11 cellular contexts compared by ENCODE assay signal in the genomic region with DNA sequence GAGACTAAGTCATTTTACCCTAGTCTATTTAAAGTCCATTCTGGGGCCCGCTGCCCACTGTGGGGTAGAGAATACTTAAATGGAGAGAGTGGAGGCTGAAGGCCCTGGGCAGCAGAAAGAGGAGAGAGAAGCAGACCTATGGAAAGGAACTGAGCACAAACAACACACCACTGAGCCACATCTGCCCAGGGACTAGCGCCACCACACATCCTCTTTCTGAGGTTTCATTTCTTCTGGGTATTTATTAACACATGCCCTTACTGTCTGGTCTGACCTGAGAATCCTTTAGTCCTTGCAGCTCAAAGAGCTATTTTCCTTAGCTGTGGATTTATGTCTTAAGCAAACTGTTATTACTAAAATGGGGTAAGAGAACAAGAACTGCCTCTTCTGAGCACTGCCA.
A peak's percentile ranks its signal among the peaks of the same experiment; 100 is the strongest.
DNase-seq lines count a peak whose midpoint lies in the region; ATAC-seq and TF ChIP-seq lines count a peak whose summit lies in the region.
"Had no signal": no experiment of that assay in that cellular context is flagged by ENCODE, and none has a peak within 500 bp of the region (broad histone marks: within the 10 kb centered on the region; RNA-seq: fewer than 3 reads in every experiment).

No MANE protein-coding gene starts in this region.

- H3K4me1 ChIP-seq in BE2C: peaks cover 6% of the 10 kb centered on the region; the same call in 1 of the 2 replicates
- H3K4me1 ChIP-seq: testis had no signal

- no peaks in the 10 kb centered on the region for H3K36me3 ChIP-seq in BE2C

- no peak overlapping the region for H3K4me3 ChIP-seq in BE2C (ENCODE audit: low read depth, low read length)
- H3K4me3 ChIP-seq: SK-N-MC, testis had no signal

- TF ChIP-seq CTCF in BE2C (IDR thresholded peaks at IDR 0.05; ENCODE audit: low read depth, low read length): no peak

- DNase-seq in cerebellar cortex (ENCODE audit: low spot score): no peak
- DNase-seq in activated CD4-positive, alpha-beta T cell treated with anti-CD3 and anti-CD28 coated beads, Interleukin-2, amount 50 U/mL, for 1 hour: no peak
- DNase-seq in foreskin melanocyte: no peak
- DNase-seq in BE2C: no peak
- DNase-seq: activated naive CD4-positive, alpha-beta T cell treated with anti-CD3 and anti-CD28 coated beads, Interleukin-2, amount 50 U/mL, for 16 hours; CD4-positive, alpha-beta memory T cell; testis had no signal

- no peaks in the 10 kb centered on the region for H3K9me3 ChIP-seq in BE2C
- H3K9me3 ChIP-seq: testis had no signal

- ATAC-seq in GM19351 (IDR thresholded peaks at IDR 0.05; ENCODE audit: unreplicated experiment) (peak; percentile 49), HG02571 (IDR thresholded peaks at IDR 0.05; ENCODE audit: unreplicated experiment) (peak; percentile 45), HG03378 (IDR thresholded peaks at IDR 0.05; ENCODE audit: unreplicated experiment) (peak; percentile 74)

- no peaks in the 10 kb centered on the region for H3K27me3 ChIP-seq in BE2C
- H3K27me3 ChIP-seq: testis had no signal
